20 cellular contexts compared by ENCODE assay signal in genomic region chr5:56307714-56308346, GRCh38.
DNase-seq lines count a peak whose midpoint lies in the region; ATAC-seq and TF ChIP-seq lines count a peak whose summit lies in the region.
"Had no signal": no experiment of that assay in that cellular context is flagged by ENCODE, and none has a peak within 500 bp of the region (broad histone marks: within the 10 kb centered on the region; RNA-seq: fewer than 3 reads in every experiment).

No MANE protein-coding gene starts in this region.

- H3K4me1 ChIP-seq in heart right ventricle (peaks cover 0 to 15% (median 0%) of the 10 kb centered on the region in 9 donors), hepatocyte (ENCODE audit: insufficient read depth) (peaks cover 50% of the 10 kb centered on the region)

- intact Hi-C loops in left cardiac atrium (cut with DNase I) (no loop called here), heart right ventricle (cut with DNase I) (no loop called here)

- no peak overlapping the region for H3K27ac ChIP-seq in heart right ventricle
- H3K27ac ChIP-seq in hepatocyte = peak overlapping the region; percentile 69
- H3K27ac ChIP-seq: BLaER1 treated with 17β-estradiol and CSF1 and Interleukin-3, amounts not matched to agents 10 nM and 100 nM; SJSA1 had no signal

- DNase-seq in left cardiac atrium (no peak), heart right ventricle (no peak), hepatocyte (ENCODE audit: low spot score) (peak; percentile 48), mucosa of gallbladder (ENCODE audit: low spot score) (peak; percentile 38), GM20000 (ENCODE audit: low spot score) (no peak), NCI-H2107 treated with DMSO at 0.1 percent for 48 hours (lab: John Stamatoyannopoulos, UW; ENCODE audit: unreplicated experiment) (no peak)
- DNase-seq: 8988T; CD8-positive, alpha-beta memory T cell; KBM-7; NCI-H1694; NCI-H2081; NCI-H2171 treated with DMSO at 0.1 percent for 48 hours; NCI-H446; NCI-H526; SW 1271 had no signal

- no peaks in the 10 kb centered on the region for H4K20me1 ChIP-seq in hepatocyte (ENCODE audit: insufficient read depth, poor library complexity, severe bottlenecking)
- H4K20me1 ChIP-seq: BLaER1 treated with 17β-estradiol and CSF1 and Interleukin-3, amounts not matched to agents 10 nM and 100 nM had no signal

- no peaks in the 10 kb centered on the region for H3K36me3 ChIP-seq in heart right ventricle
- no peaks in the 10 kb centered on the region for H3K36me3 ChIP-seq in hepatocyte (replicated peaks; ENCODE audit: insufficient read depth, low read depth)
- H3K36me3 ChIP-seq: SJSA1 had no signal

- peak; percentile 53 to 68 for ATAC-seq in left cardiac atrium
- no peak for ATAC-seq in heart right ventricle
- no peak for ATAC-seq in HG02610 (IDR thresholded peaks at IDR 0.05; ENCODE audit: unreplicated experiment)
- ATAC-seq in GM18519 (IDR thresholded peaks at IDR 0.05; ENCODE audit: low FRiP score, unreplicated experiment) = no peak
- ATAC-seq: Right ventricle myocardium inferior had no signal

- H3K4me2 ChIP-seq in hepatocyte = peak overlapping the region; percentile 41
- H3K4me2 ChIP-seq: BLaER1 treated with 17β-estradiol and CSF1 and Interleukin-3, amounts not matched to agents 10 nM and 100 nM had no signal

- no peaks in the 10 kb centered on the region for H3K9me2 ChIP-seq in hepatocyte (replicated peaks; ENCODE audit: insufficient read depth)

- H3K27me3 ChIP-seq in heart right ventricle (no peaks in the 10 kb centered on the region), hepatocyte (no peaks in the 10 kb centered on the region)
- H3K27me3 ChIP-seq: BLaER1 treated with 17β-estradiol and CSF1 and Interleukin-3, amounts not matched to agents 10 nM and 100 nM; SJSA1 had no signal

- H3K4me3 ChIP-seq in heart right ventricle (no peak overlapping the region), hepatocyte (no peak overlapping the region)
- H3K4me3 ChIP-seq: BLaER1 treated with 17β-estradiol and CSF1 and Interleukin-3, amounts not matched to agents 10 nM and 100 nM; SJSA1 had no signal

- H2AFZ ChIP-seq in hepatocyte = no peak overlapping the region

- TF ChIP-seq CTCF in heart right ventricle (IDR thresholded peaks at IDR 0.05) (no peak), hepatocyte (IDR thresholded peaks at IDR 0.05; ENCODE audit: poor library complexity) (no peak), GM20000 (IDR thresholded peaks at IDR 0.05; ENCODE audit: extremely low read depth, missing control alignments) (no peak)

- H3K79me2 ChIP-seq in hepatocyte = no peaks in the 10 kb centered on the region

- peaks cover 0 to 14% (median 5%) of the 10 kb centered on the region in 11 donors for H3K9me3 ChIP-seq in heart right ventricle
- no peaks in the 10 kb centered on the region for H3K9me3 ChIP-seq in hepatocyte (ENCODE audit: low read depth)

- WGBS in heart right ventricle, 2 donors = 89 to 90% methylated on average over 1 of the region's 1 CpG
- 55% methylated on average over 1 of the region's 1 CpG for WGBS in hepatocyte (ENCODE audit: low lambda C conversion rate, missing lambda C conversion rate)

Comparison
In these comparisons a context has a peak if more than half of its experiments do, and no peak if none do; other contexts are left out.
1. ATAC-seq: peak in left cardiac atrium (2 of 2); none in heart right ventricle (0 of 8), HG02610 (single experiment) and GM18519 (single experiment).
2. DNase-seq: peak in hepatocyte (single experiment) and mucosa of gallbladder (single experiment); none in left cardiac atrium (single experiment), heart right ventricle (0 of 2), GM20000 (single experiment) and NCI-H2107 treated with DMSO at 0.1 percent for 48 hours (single experiment).